1 cellular context compared by ENCODE assay signal in the genomic region with DNA sequence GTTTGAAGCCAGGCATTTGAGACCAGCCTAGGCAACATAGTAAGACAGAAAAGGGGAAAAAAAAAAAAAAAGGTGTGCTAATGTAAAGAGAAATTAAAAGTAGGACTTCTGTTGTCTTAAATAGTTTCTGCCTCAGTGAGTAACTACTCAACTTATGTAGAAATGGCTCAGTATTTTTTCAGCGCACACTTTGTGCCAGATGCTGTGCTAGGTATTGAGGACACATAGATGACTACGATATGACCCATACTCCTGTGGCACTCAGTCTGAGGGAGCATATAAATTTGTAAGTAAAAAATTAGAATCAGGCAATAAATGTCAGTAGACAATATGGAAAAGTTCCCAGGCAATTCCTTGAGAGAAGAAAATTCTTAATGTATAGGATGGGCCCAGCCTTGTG.
TF ChIP-seq lines count a peak whose summit lies in the region.

No MANE protein-coding gene starts in this region.

TF ChIP-seq in WTC11, 78 proteins besides CTCF, POLR2A, EP300 and RAD21 (continued from another document):
- TF ChIP-seq, protein P1, sequence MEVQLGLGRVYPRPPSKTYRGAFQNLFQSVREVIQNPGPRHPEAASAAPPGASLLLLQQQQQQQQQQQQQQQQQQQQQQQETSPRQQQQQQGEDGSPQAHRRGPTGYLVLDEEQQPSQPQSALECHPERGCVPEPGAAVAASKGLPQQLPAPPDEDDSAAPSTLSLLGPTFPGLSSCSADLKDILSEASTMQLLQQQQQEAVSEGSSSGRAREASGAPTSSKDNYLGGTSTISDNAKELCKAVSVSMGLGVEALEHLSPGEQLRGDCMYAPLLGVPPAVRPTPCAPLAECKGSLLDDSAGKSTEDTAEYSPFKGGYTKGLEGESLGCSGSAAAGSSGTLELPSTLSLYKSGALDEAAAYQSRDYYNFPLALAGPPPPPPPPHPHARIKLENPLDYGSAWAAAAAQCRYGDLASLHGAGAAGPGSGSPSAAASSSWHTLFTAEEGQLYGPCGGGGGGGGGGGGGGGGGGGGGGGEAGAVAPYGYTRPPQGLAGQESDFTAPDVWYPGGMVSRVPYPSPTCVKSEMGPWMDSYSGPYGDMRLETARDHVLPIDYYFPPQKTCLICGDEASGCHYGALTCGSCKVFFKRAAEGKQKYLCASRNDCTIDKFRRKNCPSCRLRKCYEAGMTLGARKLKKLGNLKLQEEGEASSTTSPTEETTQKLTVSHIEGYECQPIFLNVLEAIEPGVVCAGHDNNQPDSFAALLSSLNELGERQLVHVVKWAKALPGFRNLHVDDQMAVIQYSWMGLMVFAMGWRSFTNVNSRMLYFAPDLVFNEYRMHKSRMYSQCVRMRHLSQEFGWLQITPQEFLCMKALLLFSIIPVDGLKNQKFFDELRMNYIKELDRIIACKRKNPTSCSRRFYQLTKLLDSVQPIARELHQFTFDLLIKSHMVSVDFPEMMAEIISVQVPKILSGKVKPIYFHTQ (CRISPR knock-in tag; IDR thresholded peaks at IDR 0.05), result no peak
- TF ChIP-seq, protein P2, sequence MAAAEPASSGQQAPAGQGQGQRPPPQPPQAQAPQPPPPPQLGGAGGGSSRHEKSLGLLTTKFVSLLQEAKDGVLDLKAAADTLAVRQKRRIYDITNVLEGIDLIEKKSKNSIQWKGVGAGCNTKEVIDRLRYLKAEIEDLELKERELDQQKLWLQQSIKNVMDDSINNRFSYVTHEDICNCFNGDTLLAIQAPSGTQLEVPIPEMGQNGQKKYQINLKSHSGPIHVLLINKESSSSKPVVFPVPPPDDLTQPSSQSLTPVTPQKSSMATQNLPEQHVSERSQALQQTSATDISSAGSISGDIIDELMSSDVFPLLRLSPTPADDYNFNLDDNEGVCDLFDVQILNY (CRISPR knock-in tag; IDR thresholded peaks at IDR 0.05), result no peak
- TF ChIP-seq, protein P3, sequence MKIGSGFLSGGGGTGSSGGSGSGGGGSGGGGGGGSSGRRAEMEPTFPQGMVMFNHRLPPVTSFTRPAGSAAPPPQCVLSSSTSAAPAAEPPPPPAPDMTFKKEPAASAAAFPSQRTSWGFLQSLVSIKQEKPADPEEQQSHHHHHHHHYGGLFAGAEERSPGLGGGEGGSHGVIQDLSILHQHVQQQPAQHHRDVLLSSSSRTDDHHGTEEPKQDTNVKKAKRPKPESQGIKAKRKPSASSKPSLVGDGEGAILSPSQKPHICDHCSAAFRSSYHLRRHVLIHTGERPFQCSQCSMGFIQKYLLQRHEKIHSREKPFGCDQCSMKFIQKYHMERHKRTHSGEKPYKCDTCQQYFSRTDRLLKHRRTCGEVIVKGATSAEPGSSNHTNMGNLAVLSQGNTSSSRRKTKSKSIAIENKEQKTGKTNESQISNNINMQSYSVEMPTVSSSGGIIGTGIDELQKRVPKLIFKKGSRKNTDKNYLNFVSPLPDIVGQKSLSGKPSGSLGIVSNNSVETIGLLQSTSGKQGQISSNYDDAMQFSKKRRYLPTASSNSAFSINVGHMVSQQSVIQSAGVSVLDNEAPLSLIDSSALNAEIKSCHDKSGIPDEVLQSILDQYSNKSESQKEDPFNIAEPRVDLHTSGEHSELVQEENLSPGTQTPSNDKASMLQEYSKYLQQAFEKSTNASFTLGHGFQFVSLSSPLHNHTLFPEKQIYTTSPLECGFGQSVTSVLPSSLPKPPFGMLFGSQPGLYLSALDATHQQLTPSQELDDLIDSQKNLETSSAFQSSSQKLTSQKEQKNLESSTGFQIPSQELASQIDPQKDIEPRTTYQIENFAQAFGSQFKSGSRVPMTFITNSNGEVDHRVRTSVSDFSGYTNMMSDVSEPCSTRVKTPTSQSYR (CRISPR knock-in tag; IDR thresholded peaks at IDR 0.05), result no peak
- TF ChIP-seq ZBTB21 (CRISPR knock-in tag; IDR thresholded peaks at IDR 0.05; ENCODE audit: borderline replicate concordance) (no peak), ZNF121 (CRISPR knock-in tag; IDR thresholded peaks at IDR 0.05) (no peak), ZNF232 (CRISPR knock-in tag; IDR thresholded peaks at IDR 0.05) (no peak), NR2C2 (CRISPR knock-in tag; IDR thresholded peaks at IDR 0.05) (no peak), TEAD1 (CRISPR knock-in tag; IDR thresholded peaks at IDR 0.05) (no peak)
- TF ChIP-seq, protein P4, sequence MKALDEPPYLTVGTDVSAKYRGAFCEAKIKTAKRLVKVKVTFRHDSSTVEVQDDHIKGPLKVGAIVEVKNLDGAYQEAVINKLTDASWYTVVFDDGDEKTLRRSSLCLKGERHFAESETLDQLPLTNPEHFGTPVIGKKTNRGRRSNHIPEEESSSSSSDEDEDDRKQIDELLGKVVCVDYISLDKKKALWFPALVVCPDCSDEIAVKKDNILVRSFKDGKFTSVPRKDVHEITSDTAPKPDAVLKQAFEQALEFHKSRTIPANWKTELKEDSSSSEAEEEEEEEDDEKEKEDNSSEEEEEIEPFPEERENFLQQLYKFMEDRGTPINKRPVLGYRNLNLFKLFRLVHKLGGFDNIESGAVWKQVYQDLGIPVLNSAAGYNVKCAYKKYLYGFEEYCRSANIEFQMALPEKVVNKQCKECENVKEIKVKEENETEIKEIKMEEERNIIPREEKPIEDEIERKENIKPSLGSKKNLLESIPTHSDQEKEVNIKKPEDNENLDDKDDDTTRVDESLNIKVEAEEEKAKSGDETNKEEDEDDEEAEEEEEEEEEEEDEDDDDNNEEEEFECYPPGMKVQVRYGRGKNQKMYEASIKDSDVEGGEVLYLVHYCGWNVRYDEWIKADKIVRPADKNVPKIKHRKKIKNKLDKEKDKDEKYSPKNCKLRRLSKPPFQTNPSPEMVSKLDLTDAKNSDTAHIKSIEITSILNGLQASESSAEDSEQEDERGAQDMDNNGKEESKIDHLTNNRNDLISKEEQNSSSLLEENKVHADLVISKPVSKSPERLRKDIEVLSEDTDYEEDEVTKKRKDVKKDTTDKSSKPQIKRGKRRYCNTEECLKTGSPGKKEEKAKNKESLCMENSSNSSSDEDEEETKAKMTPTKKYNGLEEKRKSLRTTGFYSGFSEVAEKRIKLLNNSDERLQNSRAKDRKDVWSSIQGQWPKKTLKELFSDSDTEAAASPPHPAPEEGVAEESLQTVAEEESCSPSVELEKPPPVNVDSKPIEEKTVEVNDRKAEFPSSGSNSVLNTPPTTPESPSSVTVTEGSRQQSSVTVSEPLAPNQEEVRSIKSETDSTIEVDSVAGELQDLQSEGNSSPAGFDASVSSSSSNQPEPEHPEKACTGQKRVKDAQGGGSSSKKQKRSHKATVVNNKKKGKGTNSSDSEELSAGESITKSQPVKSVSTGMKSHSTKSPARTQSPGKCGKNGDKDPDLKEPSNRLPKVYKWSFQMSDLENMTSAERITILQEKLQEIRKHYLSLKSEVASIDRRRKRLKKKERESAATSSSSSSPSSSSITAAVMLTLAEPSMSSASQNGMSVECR (CRISPR knock-in tag; IDR thresholded peaks at IDR 0.05; ENCODE audit: borderline replicate concordance), result no peak
- TF ChIP-seq, protein P5, sequence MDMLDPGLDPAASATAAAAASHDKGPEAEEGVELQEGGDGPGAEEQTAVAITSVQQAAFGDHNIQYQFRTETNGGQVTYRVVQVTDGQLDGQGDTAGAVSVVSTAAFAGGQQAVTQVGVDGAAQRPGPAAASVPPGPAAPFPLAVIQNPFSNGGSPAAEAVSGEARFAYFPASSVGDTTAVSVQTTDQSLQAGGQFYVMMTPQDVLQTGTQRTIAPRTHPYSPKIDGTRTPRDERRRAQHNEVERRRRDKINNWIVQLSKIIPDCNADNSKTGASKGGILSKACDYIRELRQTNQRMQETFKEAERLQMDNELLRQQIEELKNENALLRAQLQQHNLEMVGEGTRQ (CRISPR knock-in tag; IDR thresholded peaks at IDR 0.05), result no peak
TF ChIP-seq in WTC11: peak in this region for 0.
